In genomic region chr1:21293537-21294265, GRCh38 we compare ENCODE assay signal across 9 cellular contexts. TPM values are rescaled to one million over a fixed set of nuclear protein-coding genes. Genes with fewer than 3 reads are reported as not detected.
DNase-seq lines count a peak whose midpoint lies in the region; ATAC-seq, FAIRE-seq and TF ChIP-seq lines count a peak whose summit lies in the region.
"Had no signal": no experiment of that assay in that cellular context is flagged by ENCODE, and none has a peak within 500 bp of the region (broad histone marks: within the 10 kb centered on the region; RNA-seq: fewer than 3 reads in every experiment).

No MANE protein-coding gene starts in this region.

- peaks cover 36 to 95% (median 66%) of the 10 kb centered on the region in 4 donors for H3K4me1 Mint-ChIP-seq in CD4-positive, alpha-beta memory T cell

- WGBS in small intestine, 3 donors = 68 to 88% (median 76%) methylated on average over 17 of the region's 17 CpGs

- no peaks in the 10 kb centered on the region for H3K9me3 ChIP-seq in CD4-positive, alpha-beta memory T cell (ENCODE audit: control insufficient read depth in 1 of 2, low read length in 2 of 2)
- no peaks in the 10 kb centered on the region for H3K9me3 ChIP-seq in RWPE2 (ENCODE audit: severe bottlenecking)
- H3K9me3 ChIP-seq in ascending aorta = no peaks in the 10 kb centered on the region
- no peaks in the 10 kb centered on the region for H3K9me3 ChIP-seq in small intestine (ENCODE audit: control insufficient read depth, low read depth)

- peak overlapping the region; percentile 96 to 100 (median 99) for H3K27ac Mint-ChIP-seq in CD4-positive, alpha-beta memory T cell

- no peak for FAIRE-seq in small intestine (lab: Jason Lieb, UNC)
- FAIRE-seq: endometrium had no signal

- no peaks in the 10 kb centered on the region for H3K36me3 ChIP-seq in CD4-positive, alpha-beta memory T cell (ENCODE audit: insufficient read depth, low read length)
- H3K36me3 ChIP-seq in RWPE2 (ENCODE audit: low read depth) (no peaks in the 10 kb centered on the region), ascending aorta (no peaks in the 10 kb centered on the region), small intestine (ENCODE audit: control insufficient read depth in 2 of 2, insufficient read depth in 2 of 2, low read length in 2 of 2) (no peaks in the 10 kb centered on the region)

- ATAC-seq in GM21737 (IDR thresholded peaks at IDR 0.05; ENCODE audit: unreplicated experiment) (peak; percentile 31), RWPE2 (ENCODE audit: low read depth) (no peak)

- intact Hi-C loops in CD4-positive, alpha-beta memory T cell (cut with micrococcal nuclease) = loop anchor here (1.0 to 5.0 kb wide), 6 partner anchors 23 to 506 kb away; partner anchors contain the start of gene HP1BP3
- intact Hi-C loops in ascending aorta (cut with DNase I) = no loop called here

- peaks cover 0 to 24% of the 10 kb centered on the region in 2 donors for H3K36me3 Mint-ChIP-seq in CD4-positive, alpha-beta memory T cell

- H3K4me3 ChIP-seq in CD4-positive, alpha-beta memory T cell (ENCODE audit: low read length in 2 of 2) = peak overlapping the region; percentile 79 to 81
- no peak overlapping the region for H3K4me3 ChIP-seq in RWPE2 (ENCODE audit: severe bottlenecking)
- H3K4me3 ChIP-seq in ascending aorta = no peak overlapping the region
- H3K4me3 ChIP-seq in small intestine (ENCODE audit: low read depth in 1 of 2, low read length in 2 of 2) = peak overlapping the region in 1 of 2 donors; percentile 12

- TF ChIP-seq CTCF in RWPE2 (IDR thresholded peaks at IDR 0.05; ENCODE audit: poor library complexity, severe bottlenecking) = no peak
- no peak for TF ChIP-seq CTCF in ascending aorta (IDR thresholded peaks at IDR 0.05)

- peak overlapping the region; percentile 86 to 99 (median 94) for H3K4me3 Mint-ChIP-seq in CD4-positive, alpha-beta memory T cell

- no peaks in the 10 kb centered on the region for H3K27me3 Mint-ChIP-seq in CD4-positive, alpha-beta memory T cell

- peak; percentile 66 to 81 (median 73) for DNase-seq in CD4-positive, alpha-beta memory T cell
- DNase-seq in RWPE2 (ENCODE audit: low spot score) = no peak
- DNase-seq in ascending aorta (ENCODE audit: low spot score in 2 of 2) = no peak
- no peak for DNase-seq in small intestine
- no peak for DNase-seq in SIG-M5 treated with dmso at 0.1 percent for 504 hours (lab: John Stamatoyannopoulos, UW; ENCODE audit: unreplicated experiment)
- no peak for DNase-seq in foreskin melanocyte
- DNase-seq in NCI-H1105 treated with DMSO at 0.1 percent for 48 hours (lab: John Stamatoyannopoulos, UW) = no peak

- POLR2A ChIA-PET in CD4-positive, alpha-beta memory T cell (lab: Charles Lee; ENCODE audit: partially characterized antibody) = interaction anchor here (0.7 to 10.9 kb wide), 21 partner anchors 10 to 746 kb away, joined by 3 to 309 read pairs (median 11); partner anchors contain the start of gene HP1BP3

- H3K9me3 Mint-ChIP-seq in CD4-positive, alpha-beta memory T cell = peaks cover 0 to 2% (median 0%) of the 10 kb centered on the region in 8 donors

- peaks cover 84% of the 10 kb centered on the region for H3K4me1 ChIP-seq in CD4-positive, alpha-beta memory T cell (ENCODE audit: insufficient read depth, low read length)
- peaks cover 14% of the 10 kb centered on the region for H3K4me1 ChIP-seq in RWPE2 (ENCODE audit: insufficient read depth, poor library complexity, severe bottlenecking)
- peaks cover 16 to 42% of the 10 kb centered on the region in 2 donors for H3K4me1 ChIP-seq in ascending aorta
- H3K4me1 ChIP-seq in small intestine (ENCODE audit: control insufficient read depth in 2 of 2, insufficient read depth in 1 of 2, low read depth in 1 of 2, low read length in 1 of 2) = peaks cover 2 to 15% of the 10 kb centered on the region in 2 donors

- H3K27ac ChIP-seq in CD4-positive, alpha-beta memory T cell (ENCODE audit: low read depth, low read length) = peak overlapping the region; percentile 99
- H3K27ac ChIP-seq in RWPE2 (ENCODE audit: poor library complexity, severe bottlenecking) = peak overlapping the region; percentile 12
- H3K27ac ChIP-seq in ascending aorta = peak overlapping the region; percentile 40 to 54
- H3K27ac ChIP-seq in small intestine (ENCODE audit: low read depth in 1 of 2, low read length in 1 of 2) = peak overlapping the region; percentile 69 to 76

- no peaks in the 10 kb centered on the region for H3K27me3 ChIP-seq in CD4-positive, alpha-beta memory T cell (ENCODE audit: insufficient read depth, low read length)
- H3K27me3 ChIP-seq in RWPE2 (ENCODE audit: insufficient read depth, poor library complexity, severe bottlenecking) (no peaks in the 10 kb centered on the region), ascending aorta (no peaks in the 10 kb centered on the region), small intestine (ENCODE audit: control insufficient read depth in 2 of 2, insufficient read depth in 2 of 2, low read length in 2 of 2) (no peaks in the 10 kb centered on the region)

- CTCF ChIA-PET in CD4-positive, alpha-beta memory T cell (lab: Charles Lee; ENCODE audit: partially characterized antibody) = interaction anchor here (1.1 to 13.0 kb wide), 10 partner anchors 9 to 75 kb away, joined by 3 to 144 read pairs (median 20); no protein-coding TSS in a partner anchor

RNA-seq across cellular contexts. Expression of gene ECE1, which starts 3.4 kb away (rescaled TPM):
- total RNA-seq in CD4-positive, alpha-beta memory T cell = 100 to 1,000 TPM in 1 of 2 experiments, 10 to 100 TPM in 1; 86.0 to 104 TPM
- polyA plus RNA-seq in CD4-positive, alpha-beta memory T cell = 10 to 100 TPM; 10.0 to 65.2 TPM
- 336 TPM for total RNA-seq in ascending aorta
- polyA plus RNA-seq in small intestine = 10 to 100 TPM; 20.8 to 58.1 (median 22.7) TPM

Comparison
In these comparisons a context has a peak if more than half of its experiments do, and no peak if none do; other contexts are left out.
1. DNase-seq: peak in CD4-positive, alpha-beta memory T cell (5 of 5); none in RWPE2 (single experiment), ascending aorta (0 of 2), small intestine (single experiment), SIG-M5 treated with dmso at 0.1 percent for 504 hours (single experiment), foreskin melanocyte (single experiment) and NCI-H1105 treated with DMSO at 0.1 percent for 48 hours (single experiment).
2. H3K27ac ChIP-seq: peak in every context shown above with its lines; median percentile 99 in CD4-positive, alpha-beta memory T cell; 72 in small intestine; 47 in ascending aorta; 12 in RWPE2.
3. H3K4me3 ChIP-seq: peak in CD4-positive, alpha-beta memory T cell (2 of 2); none in RWPE2 (single experiment) and ascending aorta (0 of 2).